Comparison of ENCODE assay signal across 1 cellular context in the genomic region with DNA sequence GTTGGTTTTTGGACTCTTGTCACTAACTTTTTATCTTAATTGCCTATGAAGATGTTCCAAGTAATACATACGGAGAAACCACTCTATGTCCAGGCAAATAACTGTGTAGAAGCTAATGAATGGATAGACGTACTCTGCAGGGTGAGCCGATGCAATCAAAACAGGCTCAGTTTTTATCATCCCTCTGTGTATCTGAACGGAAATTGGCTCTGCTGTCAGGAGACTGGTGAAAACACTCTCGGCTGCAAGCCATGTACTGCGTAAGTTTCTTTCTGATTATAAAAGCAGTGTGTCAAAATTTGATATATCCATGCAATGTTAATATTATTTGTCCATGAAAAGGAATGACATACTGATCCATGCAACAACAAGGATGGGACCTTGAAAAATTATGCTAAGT.
TF ChIP-seq lines count a peak whose summit lies in the region.

No MANE protein-coding gene starts in this region.

TF ChIP-seq in IMR-90, 13 proteins besides CTCF, POLR2A, EP300 and RAD21 (continued from another document):
- no peak for TF ChIP-seq SMC3 (IDR thresholded peaks at IDR 0.05; ENCODE audit: low read depth, low read length)
